ENCODE assay signal across 1 cellular context in genomic region chr12:94977766-94978468, GRCh38.
TF ChIP-seq lines count a peak whose summit lies in the region.

No MANE protein-coding gene starts in this region.

TF ChIP-seq in GM23338, 12 proteins besides CTCF, POLR2A, EP300 and RAD21:
- TF ChIP-seq ETS1 (IDR thresholded peaks at IDR 0.05) (no peak), ZNF114 (CRISPR knock-in tag; IDR thresholded peaks at IDR 0.05) (no peak), STAT1 (IDR thresholded peaks at IDR 0.05; ENCODE audit: unreplicated experiment) (no peak), EZH2phosphoT487 (IDR thresholded peaks at IDR 0.05; ENCODE audit: unreplicated experiment) (no peak), CREB1 (CRISPR knock-in tag; IDR thresholded peaks at IDR 0.05; ENCODE audit: low read depth) (no peak)
